In genomic region chr2:18356676-18357075, GRCh38 we compare ENCODE assay signal across 21 cellular contexts.
A peak's percentile ranks its signal among the peaks of the same experiment; 100 is the strongest.
DNase-seq lines count a peak whose midpoint lies in the region; ATAC-seq and TF ChIP-seq lines count a peak whose summit lies in the region.
"Had no signal": no experiment of that assay in that cellular context is flagged by ENCODE, and none has a peak within 500 bp of the region (broad histone marks: within the 10 kb centered on the region; RNA-seq: fewer than 3 reads in every experiment).

No MANE protein-coding gene starts in this region.

- no peaks in the 10 kb centered on the region for H3K4me1 ChIP-seq in A673 (ENCODE audit: insufficient read depth, low read length, poor library complexity, severe bottlenecking)
- H3K4me1 ChIP-seq: left lung, sigmoid colon, uterus had no signal

- intact Hi-C loops in A673 (cut with micrococcal nuclease; ENCODE audit: unreplicated experiment): no loop called here
- intact Hi-C loops in Right ventricle myocardium superior (cut with DNase I): no loop called here

- DNase-seq in A673 (ENCODE audit: low spot score) (peak; percentile 24), HCEC 1CT (peak; percentile 11), amniotic epithelial cell (ENCODE audit: low read depth) (peak; percentile 36), glomerular visceral epithelial cell (ENCODE audit: extremely low spot score) (peak; percentile 20), NCI-H524 (lab: John Stamatoyannopoulos, UW) (no peak), NCI-H1105 (lab: John Stamatoyannopoulos, UW) (no peak), NCI-H526 treated with DMSO at 0.1 percent for 48 hours (lab: John Stamatoyannopoulos, UW) (no peak), Right ventricle myocardium superior (no peak)
- DNase-seq: activated CD4-positive, alpha-beta memory T cell treated with anti-CD3 and anti-CD28 coated beads, Interleukin-2, amount 10 ng/mL, durations not matched to agents 7 days and 5 days; activated naive CD8-positive, alpha-beta T cell treated with anti-CD3 and anti-CD28 coated beads, Interleukin-2, amount 50 U/mL, for 24 hours; effector memory CD4-positive, alpha-beta T cell; left lung; NCI-H1092; NCI-H774; occipital lobe; sigmoid colon; stimulated activated CD4-positive, alpha-beta T cell treated with anti-CD3 and anti-CD28 coated beads, Interleukin-2, amount 100 ng/mL, for 24 hours; uterus; WERI-Rb-1 had no signal

- no peak overlapping the region for H3K4me3 ChIP-seq in A673 (ENCODE audit: low read depth, low read length, poor library complexity, severe bottlenecking)
- H3K4me3 ChIP-seq: K562, left lung, sigmoid colon, uterus had no signal

- H3K27ac ChIP-seq in A673 (ENCODE audit: low read depth, low read length, poor library complexity, severe bottlenecking): no peak overlapping the region
- H3K27ac ChIP-seq: left lung, sigmoid colon, uterus, WERI-Rb-1 had no signal

- no peak for TF ChIP-seq CTCF in A673 (conservative IDR thresholded peaks at IDR 0.05; ENCODE audit: low read depth, low read length)

- ATAC-seq in Right ventricle myocardium superior (ENCODE audit: poor library complexity): no peak
- ATAC-seq: activated naive CD8-positive, alpha-beta T cell treated with anti-CD3 and anti-CD28 coated beads, Interleukin-2, amount 50 U/mL, for 24 hours; K562; left lung; Panc1 had no signal

- no peaks in the 10 kb centered on the region for H3K27me3 ChIP-seq in A673 (replicated peaks; ENCODE audit: insufficient read depth, low read depth, low read length, poor library complexity)
- H3K27me3 ChIP-seq: left lung, sigmoid colon, uterus had no signal

- POLR2A ChIA-PET in A673 (lab: Charles Lee; ENCODE audit: low non-redundant PET): no interaction called here

- no TSS peak for BruUV-seq in A673 (replicated peaks; lab: Mats Ljungman, UMichigan)

- no peaks in the 10 kb centered on the region for H3K9me3 ChIP-seq in A673 (ENCODE audit: low read depth, low read length, poor library complexity, severe bottlenecking)
- H3K9me3 ChIP-seq: left lung, sigmoid colon, uterus had no signal

- H3K36me3 ChIP-seq in A673 (ENCODE audit: insufficient read depth, low read length, poor library complexity, severe bottlenecking): no peaks in the 10 kb centered on the region
- H3K36me3 ChIP-seq: left lung, sigmoid colon, uterus, WERI-Rb-1 had no signal

- CTCF ChIA-PET in A673 (lab: Charles Lee): no interaction called here

Comparison
In these comparisons a context has a peak if more than half of its experiments do, and no peak if none do; other contexts are left out.
1. DNase-seq: peak in A673 (single experiment), HCEC 1CT (single experiment), amniotic epithelial cell (single experiment) and glomerular visceral epithelial cell (single experiment); none in NCI-H524 (0 of 2), NCI-H1105 (single experiment), NCI-H526 treated with DMSO at 0.1 percent for 48 hours (single experiment) and Right ventricle myocardium superior (single experiment).